In the genomic region with DNA sequence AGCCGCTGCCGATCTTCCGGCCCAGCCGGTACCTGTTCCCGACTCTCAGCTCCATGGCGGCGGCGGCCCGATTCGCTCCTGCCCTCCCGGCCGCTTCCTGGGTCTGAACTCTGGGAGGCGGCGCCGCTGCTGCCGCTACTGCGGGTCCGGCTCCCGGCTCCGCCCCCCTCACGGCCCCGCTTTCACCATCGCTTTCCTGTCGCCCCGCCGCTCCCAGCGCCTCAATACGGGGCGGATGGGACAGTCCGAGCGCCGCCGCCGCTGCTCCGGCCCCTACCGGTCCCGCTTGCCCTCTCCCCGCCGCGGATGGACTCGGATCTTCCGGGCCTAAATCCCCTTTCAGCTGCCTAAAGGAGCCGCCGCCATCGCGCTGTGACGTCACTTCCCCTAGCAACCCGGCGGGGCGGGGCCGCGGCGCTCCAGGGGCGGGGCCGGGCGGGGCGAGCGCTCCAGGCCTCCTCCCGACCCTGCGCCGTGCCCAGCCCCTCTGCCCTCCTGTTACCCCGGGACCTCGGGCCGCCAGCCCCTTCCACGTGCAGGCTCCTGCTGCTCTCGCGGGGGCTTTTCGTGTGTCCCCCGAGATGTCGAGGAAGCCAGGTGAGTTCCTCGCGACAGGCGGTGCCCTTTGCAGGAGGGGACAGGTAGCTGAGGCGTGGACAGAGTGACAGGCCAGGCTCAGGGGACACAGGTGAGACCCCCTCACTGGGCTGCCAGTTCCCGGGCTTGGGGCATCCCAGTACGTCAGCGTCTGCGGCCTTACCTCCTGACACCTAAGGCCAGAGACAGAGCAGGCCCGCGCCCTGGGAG, we compare ENCODE assay signal across 8 cellular contexts. TPM values are rescaled to one million over a fixed set of nuclear protein-coding genes. Genes with fewer than 3 reads are reported as not detected.
DNase-seq lines count a peak whose midpoint lies in the region; ATAC-seq and FAIRE-seq lines count a peak whose summit lies in the region.

A gene (minus strand): TSS at position 374 of the 807 bp plus-strand sequence. CDS start 319 bp downstream, at position 55.

- DNase-seq in Ammon's horn (ENCODE audit: low spot score) (peak; percentile 92), GM19239 (ENCODE audit: insufficient read length, low spot score) (peak; percentile 97), NCI-H748 (lab: John Stamatoyannopoulos, UW; ENCODE audit: unreplicated experiment) (peak; percentile 86), dedifferentiated amniotic fluid mesenchymal stem cell (ENCODE audit: extremely low spot score) (peak; percentile 81), left lobe of liver (ENCODE audit: low spot score) (peak; percentile 92)
- DNase-seq in activated CD4-positive, alpha-beta T cell treated with anti-CD3 and anti-CD28 coated beads, Interleukin-2, amount 50 U/mL, for 1 hour = peak; percentile 92
- DNase-seq in stimulated activated CD4-positive, alpha-beta T cell treated with anti-CD3 and anti-CD28 coated beads, Interleukin-2, amount 100 ng/mL, for 24 hours = peak; percentile 95 to 96

- ATAC-seq in HG03457 (IDR thresholded peaks at IDR 0.05; ENCODE audit: unreplicated experiment) (peak; percentile 46), left lobe of liver (peak; percentile 92)

- FAIRE-seq in GM19239 (lab: Jason Lieb, UNC) = peak; percentile 84

RNA-seq across cellular contexts. Expression of the gene that starts here (rescaled TPM):
- 49.6 TPM for total RNA-seq in left lobe of liver

Comparison
In these comparisons a context has a peak if more than half of its experiments do, and no peak if none do; other contexts are left out.
1. Peak in every context shown above with its lines: DNase-seq and ATAC-seq.